Comparison of ENCODE assay signal across 9 cellular contexts in the genomic region with DNA sequence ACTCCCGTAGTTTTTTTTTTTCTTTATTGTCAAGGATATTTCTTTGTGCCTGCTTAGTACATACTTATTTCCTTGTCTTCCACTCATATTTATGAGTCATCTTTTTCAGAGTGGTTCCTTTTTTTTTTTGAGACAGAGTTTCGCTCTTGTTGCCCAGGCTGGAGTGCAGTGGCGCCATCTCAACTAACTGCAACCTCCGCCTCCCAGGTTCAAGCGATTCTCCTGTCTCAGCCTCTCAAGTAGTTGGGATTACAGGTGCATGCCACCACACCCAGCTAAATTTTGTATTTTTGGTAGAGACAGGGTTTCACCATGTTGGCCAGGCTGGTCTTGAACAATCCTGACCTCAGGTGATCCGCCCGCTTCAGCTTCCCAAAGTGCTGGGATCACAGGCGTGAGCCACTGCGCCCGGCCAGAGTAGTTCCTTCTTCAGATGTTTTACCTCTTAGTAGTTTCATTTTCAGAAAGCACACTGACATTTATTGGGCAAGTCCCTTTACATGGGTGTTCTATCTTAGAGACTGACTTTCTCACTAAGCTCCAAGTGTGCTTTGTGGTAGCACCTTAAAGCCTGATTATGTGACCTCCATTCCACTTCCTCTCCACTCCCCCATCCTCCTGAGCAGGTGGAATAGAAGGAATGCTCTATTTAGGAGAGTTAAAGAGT. TPM values are rescaled to one million over a fixed set of nuclear protein-coding genes. Genes with fewer than 3 reads are reported as not detected.
DNase-seq lines count a peak whose midpoint lies in the region; ATAC-seq lines count a peak whose summit lies in the region.
"Not testable (repeated sequence)": the region's sequence is repeated elsewhere in the genome, so short reads cannot be mapped to it uniquely, and the experiment has no call there.
"Had no signal": no experiment of that assay in that cellular context is flagged by ENCODE, and none has a peak within 500 bp of the region (broad histone marks: within the 10 kb centered on the region; RNA-seq: fewer than 3 reads in every experiment).

No MANE protein-coding gene starts in this region.

- H3K4me1 Mint-ChIP-seq in activated T-cell treated with anti-CD3 and anti-CD28 coated beads, Interleukin-2, amount 50 U/mL, for 4 hours (ENCODE audit: low read depth): peaks cover 72% of the 10 kb centered on the region

- H3K4me3 Mint-ChIP-seq in activated T-cell treated with anti-CD3 and anti-CD28 coated beads, Interleukin-2, amount 50 U/mL, for 4 hours: peak overlapping the region; percentile 78

- H3K27ac ChIP-seq in skin epidermis: peak overlapping the region in 19 of 21 experiments; percentile 8 to 92 (median 60)

- H3K27me3 Mint-ChIP-seq in activated T-cell treated with anti-CD3 and anti-CD28 coated beads, Interleukin-2, amount 50 U/mL, for 4 hours (ENCODE audit: low read depth): not testable (repeated sequence)

- not testable (repeated sequence) for H3K36me3 Mint-ChIP-seq in activated T-cell treated with anti-CD3 and anti-CD28 coated beads, Interleukin-2, amount 50 U/mL, for 4 hours (ENCODE audit: insufficient read depth)

- not testable (repeated sequence) for H3K9me3 Mint-ChIP-seq in activated T-cell treated with anti-CD3 and anti-CD28 coated beads, Interleukin-2, amount 50 U/mL, for 4 hours

- peak; percentile 37 for DNase-seq in HT1080 (ENCODE audit: low read depth)
- DNase-seq in T-helper 1 cell: peak in 4 of 5 donors; percentile 17 to 76 (median 22)
- DNase-seq in activated T-cell treated with anti-CD3 and anti-CD28 coated beads, Interleukin-2, amount 50 U/mL, for 4 hours: peak; percentile 28
- DNase-seq in germinal center (ENCODE audit: low spot score): peak; percentile 57

- peak overlapping the region in 1 of 7 experiments; percentile 16 for H3K4me3 ChIP-seq in skin epidermis

- ATAC-seq in GM18873 (IDR thresholded peaks at IDR 0.05; ENCODE audit: low FRiP score, unreplicated experiment): peak; percentile 40
- ATAC-seq in HG02588 (IDR thresholded peaks at IDR 0.05; ENCODE audit: unreplicated experiment): peak; percentile 37
- ATAC-seq in activated T-cell treated with anti-CD3 and anti-CD28 coated beads, Interleukin-2, amount 50 U/mL, for 4 hours: peak; percentile 58 to 62

RNA-seq across cellular contexts. Expression of a gene that starts 6.9 kb away (rescaled TPM):
- total RNA-seq in HT1080 (2014; rRNA removed; shearing (Covaris generic)): 3.4 and 4.9 TPM in 2 replicates
- 6.1 and 9.3 TPM in 2 replicates for polyA plus RNA-seq in HT1080 (2015; cell fraction: cytosol; rRNA removed)
- 7.4 and 7.6 TPM in 2 replicates for polyA plus RNA-seq in HT1080 (2015; cell fraction: nucleus; rRNA removed)
- total RNA-seq in activated T-cell treated with anti-CD3 and anti-CD28 coated beads, Interleukin-2, amount 50 U/mL, for 4 hours: 1 to 10 TPM; 7.6 to 8.5 (median 8.2) TPM

RNA-seq across cellular contexts. Expression of a gene that starts 29.1 kb away (rescaled TPM):
- total RNA-seq in HT1080 (2014; rRNA removed; shearing (Covaris generic)): 44.9 and 51.8 TPM in 2 replicates
- polyA plus RNA-seq in HT1080 (2015; cell fraction: cytosol; rRNA removed): 25.1 and 30.2 TPM in 2 replicates
- polyA plus RNA-seq in HT1080 (2015; cell fraction: nucleus; rRNA removed): 29.6 and 30.1 TPM in 2 replicates
- total RNA-seq in activated T-cell treated with anti-CD3 and anti-CD28 coated beads, Interleukin-2, amount 50 U/mL, for 4 hours: 10 to 100 TPM; 19.6 to 21.4 (median 20.1) TPM

RNA-seq across cellular contexts. Expression of a gene that starts 52.6 kb away (rescaled TPM):
- not detected in 2 replicates for total RNA-seq in HT1080 (2014; rRNA removed; shearing (Covaris generic))
- not detected in 2 replicates for polyA plus RNA-seq in HT1080 (2015; cell fraction: cytosol; rRNA removed)
- polyA plus RNA-seq in HT1080 (2015; cell fraction: nucleus; rRNA removed): not detected in 2 replicates
- under 1 TPM in 1 of 3 donors, not detected in 2; 0.05 TPM for total RNA-seq in activated T-cell treated with anti-CD3 and anti-CD28 coated beads, Interleukin-2, amount 50 U/mL, for 4 hours
- total RNA-seq: astrocyte, progenitor cell of endocrine pancreas had no signal
